ENCODE assay signal across 8 cellular contexts in genomic region chr14:102235275-102235897, GRCh38.
A peak's percentile ranks its signal among the peaks of the same experiment; 100 is the strongest.
DNase-seq lines count a peak whose midpoint lies in the region; ATAC-seq, FAIRE-seq and TF ChIP-seq lines count a peak whose summit lies in the region.

No MANE protein-coding gene starts in this region.

- no peak for TF ChIP-seq POLR2A in GM12892 (IDR thresholded peaks at IDR 0.05; ENCODE audit: low read depth, low read length)

- no peak overlapping the region for H3K9ac ChIP-seq in OCI-LY3 (ENCODE audit: low read length)

- H3K9me3 Mint-ChIP-seq in neural crest cell = no peaks in the 10 kb centered on the region

- DNase-seq in GM12892 (ENCODE audit: insufficient read length) = peak; percentile 86
- peak in 67 of 76 experiments; percentile 4 to 84 (median 55) for DNase-seq in HUDEP-2 (lab: John Stamatoyannopoulos, UW; ENCODE audit: unreplicated experiment in 76 of 76)
- peak; percentile 88 for DNase-seq in activated T-cell treated with anti-CD3 and anti-CD28 coated beads, Interleukin-2, amount 50 U/mL, for 48 hours
- DNase-seq in fibroblast of peridontal ligament (ENCODE audit: extremely low read depth) = peak; percentile 89
- DNase-seq in neural crest cell (ENCODE audit: low read depth, low spot score) = peak; percentile 75
- peak; percentile 67 for DNase-seq in stimulated activated naive CD4-positive, alpha-beta T cell treated with Interleukin-2 at 50 U/mL for 16 hours (lab: John Stamatoyannopoulos, UW)

- TF ChIP-seq CTCF in OCI-LY3 (IDR thresholded peaks at IDR 0.05; ENCODE audit: low read depth, low read length) (peak; percentile 80), neural crest cell (conservative IDR thresholded peaks at IDR 0.05) (peak; percentile 87)

- FAIRE-seq in GM12892 (lab: Jason Lieb, UNC) = peak; percentile 94

- no peak for ATAC-seq in HG02970 (IDR thresholded peaks at IDR 0.05; ENCODE audit: low FRiP score, unreplicated experiment)

- no peaks in the 10 kb centered on the region for H3K4me1 Mint-ChIP-seq in neural crest cell

- peaks cover 14% of the 10 kb centered on the region for H3K27me3 ChIP-seq in OCI-LY3 (ENCODE audit: low read depth, low read length)

- H3K4me3 Mint-ChIP-seq in neural crest cell = no peak overlapping the region

- no peak overlapping the region for H3K27ac ChIP-seq in OCI-LY3 (ENCODE audit: low read length)

- peak overlapping the region; percentile 33 for H3K4me2 ChIP-seq in OCI-LY3 (ENCODE audit: low read length)

- no peak overlapping the region for H3K4me3 ChIP-seq in OCI-LY3 (ENCODE audit: low read length)

- H3K79me2 ChIP-seq in OCI-LY3 (ENCODE audit: low read length) = no peaks in the 10 kb centered on the region

- H4K20me1 ChIP-seq in OCI-LY3 (ENCODE audit: insufficient read depth, low read length) = no peaks in the 10 kb centered on the region

- no peaks in the 10 kb centered on the region for H3K27me3 Mint-ChIP-seq in neural crest cell (ENCODE audit: low read depth)

- H3K36me3 ChIP-seq in OCI-LY3 (replicated peaks; ENCODE audit: low read depth, low read length) = no peaks in the 10 kb centered on the region

- H3K36me3 Mint-ChIP-seq in neural crest cell (ENCODE audit: low read depth) = no peaks in the 10 kb centered on the region

- peaks cover 2% of the 10 kb centered on the region; the same call in 1 of the 2 replicates for H3K4me1 ChIP-seq in OCI-LY3 (ENCODE audit: low read length)

- no peak overlapping the region for H3K27ac Mint-ChIP-seq in neural crest cell (ENCODE audit: unreplicated experiment)

- H3K9me3 ChIP-seq in OCI-LY3 (ENCODE audit: insufficient read depth, low read length) = no peaks in the 10 kb centered on the region

- peak overlapping the region; percentile 53; the same call in 1 of the 2 replicates for H2AFZ ChIP-seq in OCI-LY3 (ENCODE audit: low read depth, low read length)
